Comparison of ENCODE assay signal across 8 cellular contexts in the genomic region with DNA sequence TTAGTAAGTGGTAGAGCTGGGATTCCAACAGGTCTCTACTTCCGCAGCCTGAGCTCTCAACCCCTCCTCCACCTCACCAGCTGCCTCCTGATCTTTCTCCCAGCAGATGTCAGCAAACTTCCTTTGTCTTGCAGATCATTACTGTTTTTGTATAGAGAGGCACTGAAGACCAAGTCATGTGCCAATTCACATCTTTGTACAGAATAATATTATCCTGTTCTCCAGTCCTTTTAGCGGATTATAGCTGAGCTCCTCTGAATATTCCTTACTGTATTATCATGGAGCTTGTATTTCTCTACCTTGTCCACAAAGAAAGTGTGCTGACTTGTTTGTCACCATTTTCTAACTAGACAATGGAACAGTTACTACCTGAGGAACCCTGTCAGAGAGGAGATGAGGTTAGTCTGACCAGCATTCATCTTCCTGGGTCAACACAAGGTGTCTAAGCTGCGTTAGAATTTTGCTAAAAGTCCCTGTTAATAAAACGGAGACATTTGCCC.
DNase-seq lines count a peak whose midpoint lies in the region; ATAC-seq and TF ChIP-seq lines count a peak whose summit lies in the region.

No MANE protein-coding gene starts in this region.

- no peak overlapping the region for H3K27ac Mint-ChIP-seq in activated naive CD4-positive, alpha-beta T cell treated with anti-CD3 and anti-CD28 coated beads, Interleukin-2, amount 10 ng/mL, durations not matched to agents 7 days and 5 days

- H3K27me3 ChIP-seq in vagina: no peaks in the 10 kb centered on the region

- no peak for TF ChIP-seq POLR2A in vagina (IDR thresholded peaks at IDR 0.05)

- H3K36me3 ChIP-seq in vagina: no peaks in the 10 kb centered on the region

- no peak for ATAC-seq in activated CD4-positive, CD25-positive, alpha-beta regulatory T cell treated with anti-CD3 and anti-CD28 coated beads, Interleukin-2, amount 50 U/mL, for 24 hours

- intact Hi-C loops in vagina (cut with DNase I): loop anchor here (10.0 kb wide), 2 partner anchors 50 to 320 kb away; no protein-coding TSS in a partner anchor

- H3K9me3 Mint-ChIP-seq in activated naive CD4-positive, alpha-beta T cell treated with anti-CD3 and anti-CD28 coated beads, Interleukin-2, amount 10 ng/mL, durations not matched to agents 7 days and 5 days: no peaks in the 10 kb centered on the region

- TF ChIP-seq CTCF in choroid plexus epithelial cell (conservative IDR thresholded peaks at IDR 0.05; ENCODE audit: low read depth, low read length): peak; percentile 84
- no peak for TF ChIP-seq CTCF in vagina (IDR thresholded peaks at IDR 0.05)
- no peak for TF ChIP-seq CTCF in coronary artery (IDR thresholded peaks at IDR 0.05)

- no peaks in the 10 kb centered on the region for H3K36me3 Mint-ChIP-seq in activated naive CD4-positive, alpha-beta T cell treated with anti-CD3 and anti-CD28 coated beads, Interleukin-2, amount 10 ng/mL, durations not matched to agents 7 days and 5 days

- no peaks in the 10 kb centered on the region for H3K4me1 ChIP-seq in vagina

- DNase-seq in activated naive CD4-positive, alpha-beta T cell treated with anti-CD3 and anti-CD28 coated beads, Interleukin-2, amount 10 ng/mL, durations not matched to agents 7 days and 5 days: peak; percentile 47
- no peak for DNase-seq in activated naive CD4-positive, alpha-beta T cell treated with Interleukin-2 at 50 U/mL for 16 hours
- DNase-seq in NCI-H524 treated with DMSO at 0.1 percent for 48 hours (lab: John Stamatoyannopoulos, UW) (peak; percentile 87), choroid plexus epithelial cell (ENCODE audit: low read depth) (peak; percentile 89), lung microvascular endothelial cell (ENCODE audit: low read depth in 2 of 2) (peak; percentile 35 to 78), vagina (ENCODE audit: extremely low spot score in 2 of 2) (no peak), coronary artery (ENCODE audit: low spot score) (no peak)

- no peaks in the 10 kb centered on the region for H3K9me3 ChIP-seq in vagina

- CTCF ChIA-PET in activated naive CD4-positive, alpha-beta T cell treated with anti-CD3 and anti-CD28 coated beads, Interleukin-2, amount 10 ng/mL, durations not matched to agents 7 days and 5 days (lab: Charles Lee): interaction anchor here (0.9 to 3.1 kb wide), 9 partner anchors 8 to 324 kb away, joined by 3 to 44 read pairs (median 4); no protein-coding TSS in a partner anchor

- peaks cover 20% of the 10 kb centered on the region for H3K4me1 Mint-ChIP-seq in activated naive CD4-positive, alpha-beta T cell treated with anti-CD3 and anti-CD28 coated beads, Interleukin-2, amount 10 ng/mL, durations not matched to agents 7 days and 5 days

- peaks cover 4% of the 10 kb centered on the region for H3K27me3 Mint-ChIP-seq in activated naive CD4-positive, alpha-beta T cell treated with anti-CD3 and anti-CD28 coated beads, Interleukin-2, amount 10 ng/mL, durations not matched to agents 7 days and 5 days

- no peak overlapping the region for H3K27ac ChIP-seq in vagina
- H3K27ac ChIP-seq in coronary artery: no peak overlapping the region

- H3K4me3 ChIP-seq in choroid plexus epithelial cell (ENCODE audit: low read depth, low read length) (no peak overlapping the region), vagina (no peak overlapping the region), coronary artery (no peak overlapping the region)

- no peak overlapping the region for H3K4me3 Mint-ChIP-seq in activated naive CD4-positive, alpha-beta T cell treated with anti-CD3 and anti-CD28 coated beads, Interleukin-2, amount 10 ng/mL, durations not matched to agents 7 days and 5 days

Comparison
In these comparisons a context has a peak if more than half of its experiments do, and no peak if none do; other contexts are left out.
1. DNase-seq: peak in activated naive CD4-positive, alpha-beta T cell treated with anti-CD3 and anti-CD28 coated beads, Interleukin-2, amount 10 ng/mL, durations not matched to agents 7 days and 5 days (single experiment), NCI-H524 treated with DMSO at 0.1 percent for 48 hours (single experiment), choroid plexus epithelial cell (single experiment) and lung microvascular endothelial cell (2 of 2); none in activated naive CD4-positive, alpha-beta T cell treated with Interleukin-2 at 50 U/mL for 16 hours (single experiment), vagina (0 of 2) and coronary artery (single experiment).